In genomic region chr1:91851130-91852010, GRCh38 we compare ENCODE assay signal across 8 cellular contexts. TPM values are rescaled to one million over a fixed set of nuclear protein-coding genes. Genes with fewer than 3 reads are reported as not detected.
A peak's percentile ranks its signal among the peaks of the same experiment; 100 is the strongest.
DNase-seq lines count a peak whose midpoint lies in the region; ATAC-seq and TF ChIP-seq lines count a peak whose summit lies in the region.

No MANE protein-coding gene starts in this region.

- H2AK5ac ChIP-seq in mesendoderm (ENCODE audit: low read length), result no peak overlapping the region

- peak overlapping the region in 1 of 2 donors; percentile 65 for H3K9ac ChIP-seq in liver (ENCODE audit: low read depth in 1 of 2, low read length in 2 of 2)
- H3K9ac ChIP-seq in mesendoderm (ENCODE audit: low read length), result no peak overlapping the region

- H3K4me1 ChIP-seq in liver (ENCODE audit: control insufficient read depth in 4 of 4, insufficient read depth in 4 of 4, low read length in 3 of 4) (peaks cover 5 to 16% (median 8%) of the 10 kb centered on the region in 4 donors), transverse colon (peaks cover 6 to 47% (median 15%) of the 10 kb centered on the region in 4 donors), mesendoderm (ENCODE audit: control insufficient read depth, low read depth, low read length) (no peaks in the 10 kb centered on the region)

- H3K9me3 Mint-ChIP-seq in brain, result peaks cover 0 to 3% (median 3%) of the 10 kb centered on the region in 5 experiments

- H3K9me3 ChIP-seq in liver (ENCODE audit: control insufficient read depth in 4 of 4, low read length in 3 of 4) (no peaks in the 10 kb centered on the region), transverse colon (no peaks in the 10 kb centered on the region)

- peaks cover 17% of the 10 kb centered on the region for H3K4me1 Mint-ChIP-seq in brain

- intact Hi-C loops in transverse colon (cut with DNase I; ENCODE audit: low total_unique reads), result no loop called here

- no peak overlapping the region for H3K56ac ChIP-seq in mesendoderm (ENCODE audit: low read length)

- no peak overlapping the region for H3K4ac ChIP-seq in mesendoderm (ENCODE audit: low read depth, low read length)

- peak overlapping the region in 4 of 5 experiments; percentile 29 to 79 (median 56) for H3K4me3 Mint-ChIP-seq in brain

- no peaks in the 10 kb centered on the region for H3K36me3 ChIP-seq in liver (ENCODE audit: control insufficient read depth in 4 of 4, insufficient read depth in 3 of 4, low read depth in 1 of 4, low read length in 3 of 4)
- H3K36me3 ChIP-seq in transverse colon, result no peaks in the 10 kb centered on the region
- no peaks in the 10 kb centered on the region for H3K36me3 ChIP-seq in mesendoderm (ENCODE audit: control insufficient read depth, insufficient read depth, low read length)

- H3K4me3 ChIP-seq in liver (ENCODE audit: low read depth in 1 of 3, low read length in 3 of 3) (peak overlapping the region in 1 of 3 donors; percentile 14), transverse colon (peak overlapping the region in 2 of 4 donors; percentile 5 to 7), mesendoderm (ENCODE audit: low read length) (no peak overlapping the region)

- peak; percentile 18 for TF ChIP-seq EP300 in transverse colon (IDR thresholded peaks at IDR 0.05; ENCODE audit: low read depth)

- no peak overlapping the region for H4K8ac ChIP-seq in mesendoderm (ENCODE audit: low read depth, low read length)

- peak overlapping the region in 3 of 5 experiments; percentile 11 to 95 (median 90) for H3K27ac Mint-ChIP-seq in brain

- ATAC-seq in HG03159 (IDR thresholded peaks at IDR 0.05; ENCODE audit: unreplicated experiment), result no peak

- H2BK120ac ChIP-seq in mesendoderm (ENCODE audit: low read depth, low read length), result no peak overlapping the region

- H3K36me3 Mint-ChIP-seq in brain, result no peaks in the 10 kb centered on the region

- no peak overlapping the region for H3K23ac ChIP-seq in mesendoderm (ENCODE audit: low read length)

- WGBS in liver, result 49% methylated on average over 13 of the region's 13 CpGs
- 22 to 47% methylated on average over 8 to 13 of the region's 13 CpGs for WGBS in transverse colon (ENCODE audit: low coverage in 1 of 2), 2 donors
- no CpG with 5 or more reads among the region's 13 CpGs for WGBS in mesendoderm (ENCODE audit: extremely low coverage, insufficient coverage, low lambda C conversion rate)

- peak in 1 of 2 donors; percentile 26 for TF ChIP-seq RAD21 in liver (IDR thresholded peaks at IDR 0.05)

- H3K79me2 ChIP-seq in mesendoderm (ENCODE audit: control insufficient read depth, insufficient read depth, low read length), result no peaks in the 10 kb centered on the region

- no peak for TF ChIP-seq POLR2A in transverse colon (IDR thresholded peaks at IDR 0.05)

- H3K79me1 ChIP-seq in mesendoderm (ENCODE audit: low read length), result no peaks in the 10 kb centered on the region

- no peak overlapping the region for H3K4me2 ChIP-seq in mesendoderm (ENCODE audit: low read length)

- in situ Hi-C loops in transverse colon (cut with MboI; ENCODE audit: low pct_ligation_motif_present in 1 of 4, low pct_unique_long_range_greater_than_20kb in 1 of 4, low sequenced_read_pairs in 3 of 4), result no loop called here

- H3K27ac ChIP-seq in liver (ENCODE audit: low read depth in 1 of 2, low read length in 2 of 2), result peak overlapping the region; percentile 66 to 74
- peak overlapping the region; percentile 71 to 87 (median 78) for H3K27ac ChIP-seq in transverse colon
- no peak overlapping the region for H3K27ac ChIP-seq in mesendoderm (ENCODE audit: low read depth, low read length)

- no peak overlapping the region for H3K18ac ChIP-seq in mesendoderm (ENCODE audit: low read length)

- DNase-seq in NCI-H146 treated with DMSO at 0.1 percent for 48 hours (lab: John Stamatoyannopoulos, UW; ENCODE audit: unreplicated experiment) (peak; percentile 43), transverse colon (peak; percentile 88), HUDEP-2 (lab: John Stamatoyannopoulos, UW; ENCODE audit: unreplicated experiment in 76 of 76) (no peak), mesendoderm (no peak)
- no peak for DNase-seq in activated CD4-positive, alpha-beta T cell treated with anti-CD3 and anti-CD28 coated beads for 48 hours

- H3K27me3 Mint-ChIP-seq in brain, result peaks cover 60% of the 10 kb centered on the region

- no peak overlapping the region for H4K5ac ChIP-seq in mesendoderm (ENCODE audit: low read length)

- TF ChIP-seq CTCF in brain (conservative IDR thresholded peaks at IDR 0.05), result no peak
- no peak for TF ChIP-seq CTCF in liver (IDR thresholded peaks at IDR 0.05; ENCODE audit: low read depth, low read length, missing input control)
- TF ChIP-seq CTCF in transverse colon (IDR thresholded peaks at IDR 0.05), result no peak

- H3K27me3 ChIP-seq in liver (ENCODE audit: control insufficient read depth in 4 of 4, insufficient read depth in 4 of 4, low read length in 3 of 4) (no peaks in the 10 kb centered on the region), transverse colon (no peaks in the 10 kb centered on the region), mesendoderm (ENCODE audit: insufficient read depth, low read length, poor library complexity) (no peaks in the 10 kb centered on the region)

- H2BK5ac ChIP-seq in mesendoderm (ENCODE audit: low read length), result no peak overlapping the region

- H2BK15ac ChIP-seq in mesendoderm (replicated peaks; ENCODE audit: low read depth), result no peak overlapping the region

TF ChIP-seq in liver, 16 proteins besides CTCF, POLR2A, EP300 and RAD21:
- TF ChIP-seq TAF1 (conservative IDR thresholded peaks at IDR 0.05) (no peak), JUND (IDR thresholded peaks at IDR 0.05) (no peak), MAX (IDR thresholded peaks at IDR 0.05) (peak; percentile 42), FOXA1 (IDR thresholded peaks at IDR 0.05) (no peak), SP1 (IDR thresholded peaks at IDR 0.05) (peak; percentile 5), ZBTB33 (IDR thresholded peaks at IDR 0.05) (no peak), NR2F2 (IDR thresholded peaks at IDR 0.05) (peak; percentile 68), YY1 (IDR thresholded peaks at IDR 0.05) (peak; percentile 34)
TF ChIP-seq in liver: peak in this region for 4.

RNA-seq across cellular contexts. Expression of gene TGFBR3, which starts 34.6 kb away (rescaled TPM):
- polyA plus RNA-seq in brain (ENCODE audit: insufficient read depth, low read depth, low replicate concordance), result 4.0 TPM
- total RNA-seq in liver, result 10 to 100 TPM; 12.3 to 19.3 TPM
- 1 to 10 TPM; 6.1 to 7.5 TPM for polyA plus RNA-seq in liver
- 100 to 1,000 TPM in 1 of 4 donors, 10 to 100 TPM in 3; 32.9 to 138 (median 58.8) TPM for total RNA-seq in transverse colon
- polyA plus RNA-seq in mesendoderm (2013, experiment 1 of 2), result 2.3 TPM
- polyA plus RNA-seq in mesendoderm (2013, experiment 2 of 2), result 2.6 TPM

Comparison
In these comparisons a context has a peak if more than half of its experiments do, and no peak if none do; other contexts are left out.
1. DNase-seq: peak in NCI-H146 treated with DMSO at 0.1 percent for 48 hours (single experiment) and transverse colon (single experiment); none in HUDEP-2 (0 of 76), activated CD4-positive, alpha-beta T cell treated with anti-CD3 and anti-CD28 coated beads for 48 hours (single experiment) and mesendoderm (single experiment).